ENCODE assay signal across 9 cellular contexts in genomic region chrX:31223817-31224216, GRCh38.
DNase-seq lines count a peak whose midpoint lies in the region; ATAC-seq and TF ChIP-seq lines count a peak whose summit lies in the region.
"Had no signal": no experiment of that assay in that cellular context is flagged by ENCODE, and none has a peak within 500 bp of the region (broad histone marks: within the 10 kb centered on the region; RNA-seq: fewer than 3 reads in every experiment).

No MANE protein-coding gene starts in this region.

- CTCF ChIA-PET in PC-3 (lab: Charles Lee) (no interaction called here), HEK293T (lab: Yijun Ruan, JAX) (interaction anchor here (1.1 kb wide), 1 partner anchor 10 kb away, joined by 4 read pairs; no protein-coding TSS in a partner anchor)

- no peaks in the 10 kb centered on the region for H3K36me3 ChIP-seq in PC-3 (ENCODE audit: low read depth, low read length)

- no peak overlapping the region for H3K4me3 Mint-ChIP-seq in chondrocyte (ENCODE audit: unreplicated experiment)
- H3K4me3 Mint-ChIP-seq: CD4-positive, CD25-positive, alpha-beta regulatory T cell had no signal

- TF ChIP-seq CTCF in chondrocyte (IDR thresholded peaks at IDR 0.05) (no peak), PC-3 (conservative IDR thresholded peaks at IDR 0.05; ENCODE audit: low read depth, low read length) (no peak)

- no TSS peak for BruUV-seq in PC-3 (replicated peaks; lab: Mats Ljungman, UMichigan)

- H3K79me2 ChIP-seq in PC-3 (ENCODE audit: low read length) = no peaks in the 10 kb centered on the region

- no peak overlapping the region for H2AFZ ChIP-seq in PC-3 (ENCODE audit: low read length)

- H3K27ac ChIP-seq in PC-3 (ENCODE audit: low read length) = no peak overlapping the region

- no peaks in the 10 kb centered on the region for H3K9me3 ChIP-seq in PC-3 (ENCODE audit: low read length)

- DNase-seq in CD1c-positive myeloid dendritic cell (ENCODE audit: extremely low spot score) (peak; percentile 6), chondrocyte (ENCODE audit: low spot score) (no peak), PC-3 (no peak), mesenteric fat pad (ENCODE audit: low spot score) (no peak), HEK293T (ENCODE audit: extremely low spot score) (no peak)
- DNase-seq: CD4-positive, CD25-positive, alpha-beta regulatory T cell had no signal

- no peaks in the 10 kb centered on the region for H3K9me2 ChIP-seq in PC-3 (replicated peaks; ENCODE audit: low read length)

- H3K27me3 ChIP-seq in PC-3 (ENCODE audit: low read length) = no peaks in the 10 kb centered on the region

- H3K4me1 Mint-ChIP-seq in chondrocyte (ENCODE audit: low read depth) = peaks cover 40% of the 10 kb centered on the region
- H3K4me1 Mint-ChIP-seq: CD4-positive, CD25-positive, alpha-beta regulatory T cell had no signal

- no peak overlapping the region for H3K4me3 ChIP-seq in PC-3 (ENCODE audit: low read length)

- no peaks in the 10 kb centered on the region for H4K20me1 ChIP-seq in PC-3 (ENCODE audit: low read length)

- H3K4me2 ChIP-seq in PC-3 (ENCODE audit: low read length) = no peak overlapping the region

- H3K9ac ChIP-seq in PC-3 (ENCODE audit: low read length) = no peak overlapping the region

- peaks cover 6% of the 10 kb centered on the region for H3K9me3 Mint-ChIP-seq in chondrocyte (ENCODE audit: low read depth)
- H3K9me3 Mint-ChIP-seq: CD4-positive, CD25-positive, alpha-beta regulatory T cell had no signal

- H3K27me3 Mint-ChIP-seq in chondrocyte (ENCODE audit: low read depth) = no peaks in the 10 kb centered on the region
- H3K27me3 Mint-ChIP-seq: CD4-positive, CD25-positive, alpha-beta regulatory T cell had no signal

- no peaks in the 10 kb centered on the region for H3K4me1 ChIP-seq in PC-3 (ENCODE audit: insufficient read depth, low read length)

- ATAC-seq in GM21576 (IDR thresholded peaks at IDR 0.05; ENCODE audit: unreplicated experiment) = peak; percentile 79
- peak; percentile 77 for ATAC-seq in HG03558 (IDR thresholded peaks at IDR 0.05; ENCODE audit: extremely low read depth, unreplicated experiment)
- ATAC-seq in PC-3 = no peak
- ATAC-seq in HG02763 (IDR thresholded peaks at IDR 0.05; ENCODE audit: unreplicated experiment) = no peak

- peak overlapping the region; percentile 87 for H3K27ac Mint-ChIP-seq in chondrocyte (ENCODE audit: unreplicated experiment)
- H3K27ac Mint-ChIP-seq: CD4-positive, CD25-positive, alpha-beta regulatory T cell had no signal

- no peaks in the 10 kb centered on the region for H3F3A ChIP-seq in PC-3 (ENCODE audit: low read length, unreplicated experiment)

- POLR2A ChIA-PET in PC-3 (lab: Charles Lee; ENCODE audit: unreplicated experiment) = no interaction called here
- POLR2A ChIA-PET in HEK293T (lab: Yijun Ruan, JAX) = no interaction called here

- intact Hi-C loops in PC-3 (cut with micrococcal nuclease) = no loop called here

- peaks cover 7% of the 10 kb centered on the region for H3K36me3 Mint-ChIP-seq in chondrocyte (ENCODE audit: low read depth)
- H3K36me3 Mint-ChIP-seq: CD4-positive, CD25-positive, alpha-beta regulatory T cell had no signal

TF ChIP-seq in HEK293T, 16 proteins besides CTCF, POLR2A, EP300 and RAD21:
- no peak for TF ChIP-seq BHLHE40 (IDR thresholded peaks at IDR 0.05; ENCODE audit: borderline replicate concordance)
- TF ChIP-seq SUZ12 (IDR thresholded peaks at IDR 0.05) = no peak
- TF ChIP-seq ARNT (IDR thresholded peaks at IDR 0.05) = no peak
- TF ChIP-seq ZNF384 (IDR thresholded peaks at IDR 0.05) = no peak
- TF ChIP-seq ELF4 (IDR thresholded peaks at IDR 0.05) = no peak
- TF ChIP-seq L3MBTL2 (conservative IDR thresholded peaks at IDR 0.05) = no peak
- no peak for TF ChIP-seq SP1 (IDR thresholded peaks at IDR 0.05)
- TF ChIP-seq NFRKB (IDR thresholded peaks at IDR 0.05) = no peak
- no peak for TF ChIP-seq FOXK2 (IDR thresholded peaks at IDR 0.05)
- no peak for TF ChIP-seq CTBP1 (IDR thresholded peaks at IDR 0.05; ENCODE audit: borderline replicate concordance)
- TF ChIP-seq FOXM1 (IDR thresholded peaks at IDR 0.05; ENCODE audit: borderline replicate concordance) = no peak
- TF ChIP-seq LEF1 (IDR thresholded peaks at IDR 0.05; ENCODE audit: borderline replicate concordance) = no peak

Comparison
In these comparisons a context has a peak if more than half of its experiments do, and no peak if none do; other contexts are left out.
1. ATAC-seq: peak in GM21576 (single experiment) and HG03558 (single experiment); none in PC-3 (single experiment) and HG02763 (single experiment).